Comparison of ENCODE assay signal across 16 cellular contexts in genomic region chr10:97764519-97764931, GRCh38. TPM values are rescaled to one million over a fixed set of nuclear protein-coding genes. Genes with fewer than 3 reads are reported as not detected.
DNase-seq lines count a peak whose midpoint lies in the region; ATAC-seq, FAIRE-seq and TF ChIP-seq lines count a peak whose summit lies in the region.
"Had no signal": no experiment of that assay in that cellular context is flagged by ENCODE, and none has a peak within 500 bp of the region (broad histone marks: within the 10 kb centered on the region; RNA-seq: fewer than 3 reads in every experiment).

No MANE protein-coding gene starts in this region.

- H3K9ac ChIP-seq in HepG2 (ENCODE audit: insufficient read depth, low read depth, low read length) (peak overlapping the region; percentile 28; the same call in 1 of the 2 replicates), mesendoderm (ENCODE audit: low read length) (no peak overlapping the region)

- TF ChIP-seq CTCF in HepG2 (CRISPR knock-in tag; IDR thresholded peaks at IDR 0.05) (0 out of 2 replicates have a peak, but pooled peaks have one; percentile 2), right lobe of liver (IDR thresholded peaks at IDR 0.05) (no peak), ascending aorta (IDR thresholded peaks at IDR 0.05) (no peak), GM10266 (IDR thresholded peaks at IDR 0.05; ENCODE audit: control insufficient read depth, insufficient read depth, low read depth, missing control alignments) (no peak)

- no peak overlapping the region for H3K4ac ChIP-seq in mesendoderm (ENCODE audit: low read depth, low read length)

- H4K20me1 ChIP-seq in HepG2 (ENCODE audit: insufficient read depth, low read length): no peaks in the 10 kb centered on the region

- H3K4me2 ChIP-seq in HepG2 (ENCODE audit: low read depth, low read length) (peak overlapping the region; percentile 48), mesendoderm (ENCODE audit: low read length) (no peak overlapping the region)

- H2BK120ac ChIP-seq in mesendoderm (ENCODE audit: low read depth, low read length): no peak overlapping the region

- no peaks in the 10 kb centered on the region for H3K79me1 ChIP-seq in mesendoderm (ENCODE audit: low read length)

- no TSS peak for BruUV-seq in HepG2 (replicated peaks; lab: Mats Ljungman, UMichigan)

- peaks cover 42% of the 10 kb centered on the region for H3K4me1 ChIP-seq in HepG2 (ENCODE audit: insufficient read depth, low read length)
- no peaks in the 10 kb centered on the region for H3K4me1 ChIP-seq in right lobe of liver
- no peaks in the 10 kb centered on the region for H3K4me1 ChIP-seq in mesendoderm (ENCODE audit: control insufficient read depth, low read depth, low read length)
- no peaks in the 10 kb centered on the region for H3K4me1 ChIP-seq in ascending aorta

- CTCF ChIA-PET in HepG2 (lab: Yijun Ruan, JAX; ENCODE audit: low intra/inter-chr PET ratio, low total read pairs): no interaction called here

- no peak overlapping the region for H3K27ac Mint-ChIP-seq in memory B cell
- H3K27ac Mint-ChIP-seq: activated CD8-positive, alpha-beta T cell treated with anti-CD3 and anti-CD28 coated beads for 36 hours; H9 had no signal

- H3K79me2 ChIP-seq in HepG2 (ENCODE audit: insufficient read depth, low read length) (no peaks in the 10 kb centered on the region), mesendoderm (ENCODE audit: control insufficient read depth, insufficient read depth, low read length) (no peaks in the 10 kb centered on the region)

- FAIRE-seq in HepG2 (lab: Jason Lieb, UNC): peak; percentile 86

- H3K56ac ChIP-seq in mesendoderm (ENCODE audit: low read length): no peak overlapping the region

- no peak overlapping the region for H2BK15ac ChIP-seq in mesendoderm (replicated peaks; ENCODE audit: low read depth)

- 41% methylated on average over 6 of the region's 7 CpGs for WGBS in HepG2 (ENCODE audit: low lambda C conversion rate)
- WGBS in right lobe of liver (ENCODE audit: insufficient coverage, low coverage, low lambda C conversion rate, missing lambda C conversion rate): 70% methylated on average over 2 of the region's 7 CpGs
- no CpG with 5 or more reads among the region's 7 CpGs for WGBS in mesendoderm (ENCODE audit: extremely low coverage, insufficient coverage, low lambda C conversion rate)

- TF ChIP-seq EP300 in HepG2 (IDR thresholded peaks at IDR 0.05; ENCODE audit: low read depth in 2 of 2, low read length in 2 of 2): 0 out of 4 replicates have a peak, but pooled peaks of 1 of the 2 experiments have one; percentile 24
- TF ChIP-seq EP300 in HepG2 (CRISPR knock-in tag; IDR thresholded peaks at IDR 0.05; ENCODE audit: borderline replicate concordance): no peak

- H3K27me3 Mint-ChIP-seq in memory B cell: peaks cover 8% of the 10 kb centered on the region
- H3K27me3 Mint-ChIP-seq: activated CD8-positive, alpha-beta T cell treated with anti-CD3 and anti-CD28 coated beads for 36 hours had no signal

- H3K9me3 ChIP-seq in HepG2 (ENCODE audit: low read length) (no peaks in the 10 kb centered on the region), right lobe of liver (no peaks in the 10 kb centered on the region), ascending aorta (no peaks in the 10 kb centered on the region)
- H3K9me3 ChIP-seq: esophagus muscularis mucosa, heart right ventricle had no signal

- no peak overlapping the region for H3K23ac ChIP-seq in mesendoderm (ENCODE audit: low read length)

- no peak overlapping the region for H3K18ac ChIP-seq in mesendoderm (ENCODE audit: low read length)

- no peak overlapping the region for H2AK5ac ChIP-seq in mesendoderm (ENCODE audit: low read length)

- no peak overlapping the region for H4K5ac ChIP-seq in mesendoderm (ENCODE audit: low read length)

- H3K27me3 ChIP-seq in HepG2 (ENCODE audit: control insufficient read depth in 1 of 2, insufficient read depth in 2 of 2, low read length in 2 of 2): peaks cover 0 to 2% of the 10 kb centered on the region in 2 experiments; a peak in 1 of 5 replicates
- H3K27me3 ChIP-seq in right lobe of liver: no peaks in the 10 kb centered on the region
- H3K27me3 ChIP-seq in mesendoderm (ENCODE audit: insufficient read depth, low read length, poor library complexity): no peaks in the 10 kb centered on the region
- H3K27me3 ChIP-seq in ascending aorta: no peaks in the 10 kb centered on the region

- in situ Hi-C loops in HepG2 (cut with HindIII; ENCODE audit: extremely low pct_ligation_motif_present, low pct_unique_long_range_greater_than_20kb): no loop called here

- H2BK5ac ChIP-seq in mesendoderm (ENCODE audit: low read length): no peak overlapping the region

- no peak overlapping the region for H3K27ac ChIP-seq in HepG2 (ENCODE audit: extremely low read length, insufficient read depth, low read length)
- H3K27ac ChIP-seq in right lobe of liver: no peak overlapping the region
- no peak overlapping the region for H3K27ac ChIP-seq in mesendoderm (ENCODE audit: low read depth, low read length)
- H3K27ac ChIP-seq in ascending aorta: no peak overlapping the region
- H3K27ac ChIP-seq: heart right ventricle had no signal

- H3K9me3 Mint-ChIP-seq in memory B cell: no peaks in the 10 kb centered on the region
- H3K9me3 Mint-ChIP-seq: activated CD8-positive, alpha-beta T cell treated with anti-CD3 and anti-CD28 coated beads for 36 hours; H9 had no signal

- ATAC-seq in HepG2 (peak; percentile 45), right lobe of liver (no peak), memory B cell (ENCODE audit: low read depth) (peak; percentile 46)
- ATAC-seq: activated CD8-positive, alpha-beta T cell treated with anti-CD3 and anti-CD28 coated beads for 36 hours; heart right ventricle had no signal

- TF ChIP-seq POLR2A in HepG2 (IDR thresholded peaks at IDR 0.05; ENCODE audit: insufficient read depth in 1 of 2, low read depth in 2 of 2, low read length in 2 of 2) (no peak), right lobe of liver (IDR thresholded peaks at IDR 0.05) (no peak)

- H2AFZ ChIP-seq in HepG2 (ENCODE audit: low read length): no peak overlapping the region

- H3K4me1 Mint-ChIP-seq in memory B cell: peaks cover 8% of the 10 kb centered on the region

- H3K4me3 Mint-ChIP-seq in memory B cell: no peak overlapping the region
- H3K4me3 Mint-ChIP-seq: activated CD8-positive, alpha-beta T cell treated with anti-CD3 and anti-CD28 coated beads for 36 hours; H9 had no signal

- H3K36me3 ChIP-seq in HepG2 (replicated peaks in 1 of 2; ENCODE audit: control insufficient read depth in 1 of 2, insufficient read depth in 2 of 2, low read length in 2 of 2): peaks cover 4 to 17% of the 10 kb centered on the region in 2 experiments; a peak in 4 of 5 replicates
- peaks cover 0 to 16% (median 3%) of the 10 kb centered on the region in 4 donors for H3K36me3 ChIP-seq in right lobe of liver
- peaks cover 3% of the 10 kb centered on the region for H3K36me3 ChIP-seq in mesendoderm (ENCODE audit: control insufficient read depth, insufficient read depth, low read length)
- H3K36me3 ChIP-seq in ascending aorta: peaks cover 20 to 23% of the 10 kb centered on the region in 2 donors

- H3K36me3 Mint-ChIP-seq in memory B cell: peaks cover 15% of the 10 kb centered on the region

- intact Hi-C loops in HepG2 (cut with micrococcal nuclease; ENCODE audit: unreplicated experiment) (no loop called here), right lobe of liver (cut with DNase I) (no loop called here), ascending aorta (cut with DNase I) (no loop called here)

- DNase-seq in HepG2 (ENCODE audit: low spot score): peak; percentile 81
- DNase-seq in right lobe of liver: no peak
- peak; percentile 12 for DNase-seq in NCI-H69 (lab: John Stamatoyannopoulos, UW)
- no peak for DNase-seq in memory B cell (ENCODE audit: low spot score in 2 of 2)
- DNase-seq in mesendoderm: no peak
- no peak for DNase-seq in ascending aorta (ENCODE audit: low spot score in 2 of 2)
- no peak for DNase-seq in GM10266 (ENCODE audit: extremely low spot score)
- DNase-seq in SK-N-DZ (ENCODE audit: low spot score): no peak
- DNase-seq: ACHN; activated CD8-positive, alpha-beta T cell treated with anti-CD3 and anti-CD28 coated beads for 36 hours; dermis blood vessel endothelial cell; H9; heart right ventricle; NCI-H2107; stimulated activated CD4-positive, alpha-beta T cell treated with anti-CD3 and anti-CD28 coated beads, Interleukin-4, amount 100 ng/mL, for 24 hours had no signal

- POLR2A ChIA-PET in HepG2 (lab: Yijun Ruan, JAX): no interaction called here

- no peak for TF ChIP-seq RAD21 in HepG2 (CRISPR knock-in tag; IDR thresholded peaks at IDR 0.05)

- H3K4me3 ChIP-seq in HepG2 (replicated peaks in 1 of 3; ENCODE audit: insufficient read depth in 1 of 3, low read depth in 2 of 3, low read length in 3 of 3) (peak overlapping the region in 1 of 3 experiments; percentile 20; a peak in 1 of 6 replicates), right lobe of liver (no peak overlapping the region), mesendoderm (ENCODE audit: low read length) (no peak overlapping the region), ascending aorta (no peak overlapping the region)
- H3K4me3 ChIP-seq: esophagus muscularis mucosa, heart right ventricle had no signal

- no peak overlapping the region for H4K8ac ChIP-seq in mesendoderm (ENCODE audit: low read depth, low read length)

RNA-seq across cellular contexts. Expression of gene SFRP5, which starts 7.3 kb away (rescaled TPM):
- total RNA-seq in HepG2 (2016; rRNA removed; fragmentation: Illumina TruSeq; extraction: Trizol) (0.83 and 1.7 TPM in 2 replicates), right lobe of liver (1 to 10 TPM; 1.6 to 6.6 (median 4.5) TPM), ascending aorta (not detected)
- total RNA-seq in HepG2 (2016; cell fraction: cytosol; rRNA removed; fragmentation: Illumina TruSeq; extraction: Trizol; ENCODE audit: low read depth): 0.09 and 0.61 TPM in 2 replicates
- 0.89 and 2.0 TPM in 2 replicates for total RNA-seq in HepG2 (2016; cell fraction: insoluble cytoplasmic fraction; rRNA removed; fragmentation: Illumina TruSeq; extraction: Trizol)
- total RNA-seq in HepG2 (2016; cell fraction: membrane; rRNA removed; fragmentation: Illumina TruSeq; extraction: Trizol): 1.0 and 1.9 TPM in 2 replicates
- 1.2 and 1.3 TPM in 2 replicates for total RNA-seq in HepG2 (2016; cell fraction: nucleus; rRNA removed; fragmentation: Illumina TruSeq; extraction: Trizol)
- polyA plus RNA-seq in HepG2 (2011; rRNA removed): 0.16 and 0.32 TPM in 2 replicates
- 0.19 and 0.67 TPM in 2 replicates for polyA plus RNA-seq in HepG2 (2011; cell fraction: cytosol; rRNA removed)
- polyA plus RNA-seq in HepG2 (2011; cell fraction: nucleus; rRNA removed): 0.27 TPM in 1 of 2 replicates, not detected in the other
- 0.07 and 0.08 TPM in 2 replicates for polyA plus RNA-seq in HepG2 (2012)
- polyA plus RNA-seq in HepG2 (2016; cell fraction: cytosol; fragmentation: Illumina TruSeq; extraction: Trizol; ENCODE audit: low read depth): 0.59 and 0.68 TPM in 2 replicates
- 1.1 and 1.2 TPM in 2 replicates for polyA plus RNA-seq in HepG2 (2016; cell fraction: insoluble cytoplasmic fraction; fragmentation: Illumina TruSeq; extraction: Trizol; ENCODE audit: low read depth)
- 0.91 and 1.5 TPM in 2 replicates for polyA plus RNA-seq in HepG2 (2016; cell fraction: membrane; fragmentation: Illumina TruSeq; extraction: Trizol; ENCODE audit: low read depth)
- polyA plus RNA-seq in HepG2 (2016; cell fraction: nucleus; fragmentation: Illumina TruSeq; extraction: Trizol; ENCODE audit: insufficient read depth, low read depth): 2.7 and 3.2 TPM in 2 replicates
- 0.76 TPM in 1 of 2 replicates, not detected in the other for polyA minus RNA-seq in HepG2 (2011; rRNA and poly(A)+ RNA removed; ENCODE audit: low replicate concordance)
- 0.79 TPM in 1 of 2 replicates, not detected in the other for polyA minus RNA-seq in HepG2 (2011; cell fraction: cytosol; rRNA and poly(A)+ RNA removed)
- not detected in 2 replicates for polyA minus RNA-seq in HepG2 (2011; cell fraction: nucleus; rRNA and poly(A)+ RNA removed)
- polyA plus RNA-seq in mesendoderm (2013, experiment 1 of 2): 0.98 TPM
- 0.90 TPM for polyA plus RNA-seq in mesendoderm (2013, experiment 2 of 2)
- polyA plus RNA-seq in SK-N-DZ (2014; cell fraction: cytosol; rRNA removed): 0.55 and 1.4 TPM in 2 replicates
- 0.33 and 0.44 TPM in 2 replicates for polyA plus RNA-seq in SK-N-DZ (2014; cell fraction: nucleus; rRNA removed)
- total RNA-seq: dermis blood vessel endothelial cell had no signal

RNA-seq across cellular contexts. Expression of gene ZFYVE27, which starts 27.6 kb away (rescaled TPM):
- total RNA-seq in HepG2 (2016; rRNA removed; fragmentation: Illumina TruSeq; extraction: Trizol) (6.1 and 19.7 TPM in 2 replicates), right lobe of liver (10 to 100 TPM in 5 of 6 experiments, 1 to 10 TPM in 1; 9.2 to 19.3 (median 12.6) TPM), ascending aorta (62.2 TPM)
- total RNA-seq in HepG2 (2016; cell fraction: cytosol; rRNA removed; fragmentation: Illumina TruSeq; extraction: Trizol; ENCODE audit: low read depth): 2.8 and 3.8 TPM in 2 replicates
- 5.8 and 20.5 TPM in 2 replicates for total RNA-seq in HepG2 (2016; cell fraction: insoluble cytoplasmic fraction; rRNA removed; fragmentation: Illumina TruSeq; extraction: Trizol)
- 4.5 and 6.1 TPM in 2 replicates for total RNA-seq in HepG2 (2016; cell fraction: membrane; rRNA removed; fragmentation: Illumina TruSeq; extraction: Trizol)
- total RNA-seq in HepG2 (2016; cell fraction: nucleus; rRNA removed; fragmentation: Illumina TruSeq; extraction: Trizol): 36.5 and 37.6 TPM in 2 replicates
- polyA plus RNA-seq in HepG2 (2011; rRNA removed): 20.5 and 26.9 TPM in 2 replicates
- 11.3 and 12.9 TPM in 2 replicates for polyA plus RNA-seq in HepG2 (2011; cell fraction: cytosol; rRNA removed)
- 107 and 112 TPM in 2 replicates for polyA plus RNA-seq in HepG2 (2011; cell fraction: nucleus; rRNA removed)
- polyA plus RNA-seq in HepG2 (2012): 13.0 and 18.5 TPM in 2 replicates
- 0.68 and 0.92 TPM in 2 replicates for polyA plus RNA-seq in HepG2 (2016; cell fraction: cytosol; fragmentation: Illumina TruSeq; extraction: Trizol; ENCODE audit: low read depth)
- polyA plus RNA-seq in HepG2 (2016; cell fraction: insoluble cytoplasmic fraction; fragmentation: Illumina TruSeq; extraction: Trizol; ENCODE audit: low read depth): 4.2 and 4.9 TPM in 2 replicates
- 1.7 and 2.1 TPM in 2 replicates for polyA plus RNA-seq in HepG2 (2016; cell fraction: membrane; fragmentation: Illumina TruSeq; extraction: Trizol; ENCODE audit: low read depth)
- polyA plus RNA-seq in HepG2 (2016; cell fraction: nucleus; fragmentation: Illumina TruSeq; extraction: Trizol; ENCODE audit: insufficient read depth, low read depth): 50.1 and 57.5 TPM in 2 replicates
- polyA minus RNA-seq in HepG2 (2011; rRNA and poly(A)+ RNA removed; ENCODE audit: low replicate concordance): 26.7 and 43.3 TPM in 2 replicates
- 6.0 and 6.5 TPM in 2 replicates for polyA minus RNA-seq in HepG2 (2011; cell fraction: cytosol; rRNA and poly(A)+ RNA removed)
- 45.2 and 45.3 TPM in 2 replicates for polyA minus RNA-seq in HepG2 (2011; cell fraction: nucleus; rRNA and poly(A)+ RNA removed)
- polyA plus RNA-seq in mesendoderm (2013, experiment 1 of 2): 9.5 TPM
- 8.5 TPM for polyA plus RNA-seq in mesendoderm (2013, experiment 2 of 2)
- polyA plus RNA-seq in SK-N-DZ (2014; cell fraction: cytosol; rRNA removed): 61.0 and 63.6 TPM in 2 replicates
- polyA plus RNA-seq in SK-N-DZ (2014; cell fraction: nucleus; rRNA removed): 102 and 106 TPM in 2 replicates

RNA-seq across cellular contexts. Expression of gene MARVELD1, which starts 51.0 kb away (rescaled TPM):
- not detected in 2 replicates for total RNA-seq in HepG2 (2016; rRNA removed; fragmentation: Illumina TruSeq; extraction: Trizol)
- total RNA-seq in HepG2 (2016; cell fraction: cytosol; rRNA removed; fragmentation: Illumina TruSeq; extraction: Trizol; ENCODE audit: low read depth): not detected in 2 replicates
- total RNA-seq in HepG2 (2016; cell fraction: insoluble cytoplasmic fraction; rRNA removed; fragmentation: Illumina TruSeq; extraction: Trizol): not detected in 2 replicates
- not detected in 2 replicates for total RNA-seq in HepG2 (2016; cell fraction: membrane; rRNA removed; fragmentation: Illumina TruSeq; extraction: Trizol)
- not detected in 2 replicates for total RNA-seq in HepG2 (2016; cell fraction: nucleus; rRNA removed; fragmentation: Illumina TruSeq; extraction: Trizol)
- 0.08 TPM in 1 of 2 replicates, not detected in the other for polyA plus RNA-seq in HepG2 (2011; rRNA removed)
- 0.03 TPM in 1 of 2 replicates, not detected in the other for polyA plus RNA-seq in HepG2 (2011; cell fraction: cytosol; rRNA removed)
- polyA plus RNA-seq in HepG2 (2011; cell fraction: nucleus; rRNA removed): 0.03 and 0.26 TPM in 2 replicates
- not detected in 2 replicates for polyA plus RNA-seq in HepG2 (2012)
- not detected in 2 replicates for polyA plus RNA-seq in HepG2 (2016; cell fraction: cytosol; fragmentation: Illumina TruSeq; extraction: Trizol; ENCODE audit: low read depth)
- polyA plus RNA-seq in HepG2 (2016; cell fraction: insoluble cytoplasmic fraction; fragmentation: Illumina TruSeq; extraction: Trizol; ENCODE audit: low read depth): not detected in 2 replicates
- polyA plus RNA-seq in HepG2 (2016; cell fraction: membrane; fragmentation: Illumina TruSeq; extraction: Trizol; ENCODE audit: low read depth): not detected in 2 replicates
- polyA plus RNA-seq in HepG2 (2016; cell fraction: nucleus; fragmentation: Illumina TruSeq; extraction: Trizol; ENCODE audit: insufficient read depth, low read depth): not detected in 2 replicates
- 33.8 TPM in 1 of 2 replicates, not detected in the other for polyA minus RNA-seq in HepG2 (2011; rRNA and poly(A)+ RNA removed; ENCODE audit: low replicate concordance)
- polyA minus RNA-seq in HepG2 (2011; cell fraction: cytosol; rRNA and poly(A)+ RNA removed): not detected in 2 replicates
- polyA minus RNA-seq in HepG2 (2011; cell fraction: nucleus; rRNA and poly(A)+ RNA removed): 0.13 TPM in 1 of 2 replicates, not detected in the other
- 1 to 10 TPM; 1.5 to 3.1 (median 2.3) TPM for total RNA-seq in right lobe of liver
- 23.5 TPM for polyA plus RNA-seq in mesendoderm (2013, experiment 1 of 2)
- polyA plus RNA-seq in mesendoderm (2013, experiment 2 of 2): 23.3 TPM
- 43.7 TPM for total RNA-seq in ascending aorta
- polyA plus RNA-seq in SK-N-DZ (2014; cell fraction: cytosol; rRNA removed): 55.7 and 55.8 TPM in 2 replicates
- 24.1 and 40.1 TPM in 2 replicates for polyA plus RNA-seq in SK-N-DZ (2014; cell fraction: nucleus; rRNA removed)

Comparison
In these comparisons a context has a peak if more than half of its experiments do, and no peak if none do; other contexts are left out.
1. ATAC-seq: peak in HepG2 (single experiment) and memory B cell (single experiment); none in right lobe of liver (0 of 4).
2. DNase-seq: peak in HepG2 (single experiment) and NCI-H69 (single experiment); none in right lobe of liver (0 of 3), memory B cell (0 of 2), mesendoderm (single experiment), ascending aorta (0 of 2), GM10266 (single experiment) and SK-N-DZ (single experiment).
3. RNA of gene MARVELD1, which starts 51.0 kb away (total RNA-seq): 43.7 TPM in ascending aorta (single experiment); 1.5 to 3.1 TPM in right lobe of liver and not detected in HepG2; every median in the first group is over 10 times any median in the second.